8 cellular contexts compared by ENCODE assay signal in the genomic region with DNA sequence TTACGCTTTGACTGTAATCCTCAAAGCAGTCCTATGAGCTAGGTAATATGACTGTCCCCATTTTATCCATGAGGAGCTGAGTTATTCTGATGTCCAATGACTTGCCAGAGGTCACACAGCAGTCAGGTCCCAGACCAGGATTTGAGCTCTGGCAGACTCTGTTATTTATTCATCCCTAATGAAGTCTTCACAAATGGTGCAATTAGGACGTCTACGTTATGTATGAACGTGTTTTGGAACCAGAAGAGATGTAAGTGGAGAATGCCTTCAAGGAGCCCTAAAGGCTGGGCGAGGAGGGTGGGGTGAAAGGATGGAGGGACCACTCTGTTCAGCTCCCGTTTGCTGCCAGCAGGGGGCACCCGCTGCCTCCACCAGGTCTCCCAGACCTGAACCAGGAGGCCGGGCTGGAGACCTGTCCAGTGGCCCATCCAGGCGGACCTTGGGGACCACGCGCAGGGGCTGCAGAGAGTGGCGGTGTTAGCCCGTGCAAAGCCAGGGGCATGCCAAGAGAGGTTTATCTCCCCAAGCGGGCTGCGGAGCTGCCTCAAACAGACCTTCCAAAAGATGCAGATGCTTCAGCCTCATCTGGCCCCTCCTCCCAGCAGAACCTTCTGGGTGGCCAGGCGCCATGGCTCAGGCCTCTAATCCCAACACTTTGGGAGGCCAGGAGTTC. TPM values are rescaled to one million over a fixed set of nuclear protein-coding genes. Genes with fewer than 3 reads are reported as not detected.
DNase-seq lines count a peak whose midpoint lies in the region; FAIRE-seq and TF ChIP-seq lines count a peak whose summit lies in the region.

No MANE protein-coding gene starts in this region.

- H3K4ac ChIP-seq in H9 (ENCODE audit: low read depth, low read length) (no peak overlapping the region), H1 (replicated peaks; ENCODE audit: insufficient read length, low read depth, low read length) (no peak overlapping the region)

- no peak overlapping the region for H2BK5ac ChIP-seq in H9 (ENCODE audit: insufficient read length, low read length)
- no peak overlapping the region for H2BK5ac ChIP-seq in H1 (ENCODE audit: low read depth, low read length)

- H3K4me3 Mint-ChIP-seq in H9: no peak overlapping the region

- H3K18ac ChIP-seq in H9 (ENCODE audit: insufficient read length, low read depth, low read length) (no peak overlapping the region), H1 (ENCODE audit: extremely low read depth, low read length) (no peak overlapping the region)

- no peak overlapping the region for H2BK12ac ChIP-seq in H9 (ENCODE audit: insufficient read length, low read depth, low read length)
- H2BK12ac ChIP-seq in H1 (ENCODE audit: low read depth, low read length): no peak overlapping the region

- H3K4me1 ChIP-seq in H9 (ENCODE audit: insufficient read depth, low read length) (peaks cover 3% of the 10 kb centered on the region; the same call in 1 of the 2 replicates), H1 (replicated peaks in 1 of 4; ENCODE audit: control insufficient read depth in 3 of 4, insufficient read depth in 4 of 4, low read length in 3 of 4) (peaks cover 0 to 8% (median 6%) of the 10 kb centered on the region in 4 experiments; a peak in 5 of 7 replicates)

- H3K9me3 Mint-ChIP-seq in H9: no peaks in the 10 kb centered on the region

- H3K79me1 ChIP-seq in H9 (ENCODE audit: insufficient read depth, low read depth, low read length, poor library complexity, severe bottlenecking): no peaks in the 10 kb centered on the region
- H3K79me1 ChIP-seq in H1 (ENCODE audit: low read depth, low read length): no peaks in the 10 kb centered on the region

- H3T11ph ChIP-seq in H9 (ENCODE audit: low read length): no peak overlapping the region

- H3K4me1 Mint-ChIP-seq in H9: peaks cover 11% of the 10 kb centered on the region in 2 experiments

- no peak overlapping the region for H3K56ac ChIP-seq in H9 (ENCODE audit: insufficient read length, low read depth, low read length)
- H3K56ac ChIP-seq in H1 (replicated peaks; ENCODE audit: insufficient read length, low read depth, low read length): no peak overlapping the region

- TF ChIP-seq POLR2A in H1 (IDR thresholded peaks at IDR 0.05; ENCODE audit: control extremely low read depth in 1 of 2, low read depth in 2 of 2, low read length in 2 of 2): no peak

- peak; percentile 79 to 89 for TF ChIP-seq RAD21 in H1 (IDR thresholded peaks at IDR 0.05 in 1 of 2, conservative IDR thresholded peaks at IDR 0.05 in 1 of 2; ENCODE audit: low read depth in 2 of 2, low read length in 2 of 2)

- H3K9ac ChIP-seq in H9 (ENCODE audit: extremely low read depth, insufficient read length, low read length) (no peak overlapping the region), H1 (replicated peaks in 1 of 4; ENCODE audit: extremely low read depth in 1 of 4, low read depth in 3 of 4, low read length in 3 of 4) (no peak overlapping the region)

- H3K4me3 ChIP-seq in H1 (ENCODE audit: extremely low read depth in 1 of 4, insufficient read depth in 2 of 4, low read depth in 3 of 4, low read length in 4 of 4): no peak overlapping the region

- no peaks in the 10 kb centered on the region for H3K36me3 Mint-ChIP-seq in H9 (ENCODE audit: insufficient read depth in 1 of 3, low read depth in 3 of 3)

- H3K27ac ChIP-seq in H9 (ENCODE audit: insufficient read length, low read depth, low read length) (no peak overlapping the region), H1 (ENCODE audit: low read depth, low read length) (no peak overlapping the region)

- H3K36me3 ChIP-seq in H1 (ENCODE audit: control insufficient read depth in 2 of 4, insufficient read depth in 4 of 4, low read length in 3 of 4): no peaks in the 10 kb centered on the region

- POLR2A ChIA-PET in H1 (lab: Charles Lee; ENCODE audit: partially characterized antibody): interaction anchor here (0.6 to 1.8 kb wide), 13 partner anchors 12 to 71 kb away, joined by 3 to 12 read pairs (median 3); partner anchors contain the start of gene PCIF1

- no peak overlapping the region for H3K27ac Mint-ChIP-seq in H9

- H4K91ac ChIP-seq in H9 (ENCODE audit: insufficient read length, low read depth, low read length) (no peak overlapping the region), H1 (replicated peaks; ENCODE audit: insufficient read length, low read length) (no peak overlapping the region)

- H3K23me2 ChIP-seq in H9 (ENCODE audit: insufficient read length, low read depth, low read length, poor library complexity, severe bottlenecking): no peaks in the 10 kb centered on the region
- H3K23me2 ChIP-seq in H1 (ENCODE audit: low read depth, low read length): no peaks in the 10 kb centered on the region; the same call in 1 of the 2 replicates

- TF ChIP-seq EP300 in H1 (IDR thresholded peaks at IDR 0.05; ENCODE audit: borderline replicate concordance in 1 of 2, low read depth in 2 of 2, low read length in 2 of 2): no peak

- no peak overlapping the region for H3K4me2 ChIP-seq in H9 (ENCODE audit: insufficient read depth, insufficient read length, low read length)
- no peak overlapping the region for H3K4me2 ChIP-seq in H1 (ENCODE audit: insufficient read depth in 1 of 2, low read depth in 2 of 2, low read length in 2 of 2)

- FAIRE-seq in H1 (lab: Jason Lieb, UNC): no peak

- H3K14ac ChIP-seq in H9 (ENCODE audit: insufficient read depth, low read length) (no peak overlapping the region), H1 (ENCODE audit: insufficient read length) (no peak overlapping the region)

- no peak overlapping the region for H4K5ac ChIP-seq in H9 (ENCODE audit: insufficient read length, low read depth, low read length)
- H4K5ac ChIP-seq in H1 (ENCODE audit: insufficient read length, low read depth, low read length): no peak overlapping the region

- CTCF ChIA-PET in H1 (lab: Charles Lee; ENCODE audit: partially characterized antibody): interaction anchor here (0.5 to 12.8 kb wide), 31 partner anchors 8 to 1936 kb away, joined by 3 to 156 read pairs (median 5); partner anchors contain the start of genes MMP9 and SLC12A5

- no peaks in the 10 kb centered on the region for H3K79me2 ChIP-seq in H9 (ENCODE audit: insufficient read depth, low read length)
- no peaks in the 10 kb centered on the region for H3K79me2 ChIP-seq in H1 (ENCODE audit: control insufficient read depth in 1 of 2, insufficient read depth in 2 of 2, low read length in 2 of 2)

- H3K27me3 ChIP-seq in H9 (ENCODE audit: insufficient read depth, low read length): no peaks in the 10 kb centered on the region
- H3K27me3 ChIP-seq in H1 (replicated peaks in 1 of 4; ENCODE audit: control insufficient read depth in 3 of 4, extremely low read depth in 1 of 4, insufficient read depth in 3 of 4, low read length in 3 of 4): no peaks in the 10 kb centered on the region

- no CpG with 5 or more reads among the region's 16 CpGs for WGBS in H9 (ENCODE audit: extremely low coverage, insufficient read length, low lambda C conversion rate)
- 34% methylated on average over 16 of the region's 16 CpGs; no CpG with 5 or more reads in 1 of the 2 experiments for WGBS in H1 (ENCODE audit: extremely low coverage in 1 of 2, insufficient coverage in 1 of 2, insufficient read length in 1 of 2, insufficient replicate concordance in 2 of 2, low coverage in 1 of 2, low lambda C conversion rate in 2 of 2, missing lambda C conversion rate in 1 of 2), 2 experiments

- H2AK5ac ChIP-seq in H9 (ENCODE audit: insufficient read length, low read length) (no peak overlapping the region), H1 (ENCODE audit: low read depth, low read length) (no peak overlapping the region)

- no peak overlapping the region for H2BK15ac ChIP-seq in H9 (ENCODE audit: low read depth, low read length)
- H2BK15ac ChIP-seq in H1 (ENCODE audit: low read length): no peak overlapping the region

- DNase-seq in CD1c-positive myeloid dendritic cell (ENCODE audit: extremely low spot score): peak; percentile 86
- DNase-seq in H9: peak; percentile 92
- peak; percentile 29 for DNase-seq in NOMO-1 treated with dmso at 0.1 percent for 144 hours (lab: John Stamatoyannopoulos, UW; ENCODE audit: unreplicated experiment)
- peak; percentile 91 for DNase-seq in activated CD8-positive, alpha-beta memory T cell treated with anti-CD3 and anti-CD28 coated beads for 24 hours
- DNase-seq in H1 (ENCODE audit: low read depth in 1 of 2, low spot score in 2 of 2): peak in 1 of 2 experiments; percentile 95
- peak; percentile 57 for DNase-seq in myocyte (ENCODE audit: low read depth)
- DNase-seq in stimulated activated CD8-positive, alpha-beta memory T cell treated with anti-CD3 and anti-CD28 coated beads, Interleukin-7, amount 100 ng/mL, for 48 hours (ENCODE audit: extremely low read depth in 1 of 2, low read depth in 1 of 2): peak; percentile 56 to 60
- no peak for DNase-seq in foreskin melanocyte

- H2BK120ac ChIP-seq in H9 (ENCODE audit: low read depth, low read length, poor library complexity, severe bottlenecking) (no peak overlapping the region), H1 (replicated peaks; ENCODE audit: low read depth, low read length) (no peak overlapping the region)

- peaks cover 3% of the 10 kb centered on the region for H3K27me3 Mint-ChIP-seq in H9 (ENCODE audit: low read depth)

- H4K8ac ChIP-seq in H9 (replicated peaks; ENCODE audit: insufficient read length, low read depth, low read length): no peak overlapping the region
- H4K8ac ChIP-seq in H1 (ENCODE audit: extremely low read depth, insufficient read depth, low read length): no peak overlapping the region

- H4K20me1 ChIP-seq in H9 (ENCODE audit: control insufficient read depth, insufficient read depth, insufficient read length): no peaks in the 10 kb centered on the region
- no peaks in the 10 kb centered on the region for H4K20me1 ChIP-seq in H1 (replicated peaks in 1 of 2; ENCODE audit: control insufficient read depth in 1 of 2, insufficient read depth in 2 of 2, low read length in 2 of 2)

- H3K9me3 ChIP-seq in H9 (ENCODE audit: control insufficient read depth, low read depth, low read length): no peaks in the 10 kb centered on the region
- H3K9me3 ChIP-seq in H1 (ENCODE audit: insufficient read depth in 2 of 2, low read depth in 1 of 2, low read length in 1 of 2): no peaks in the 10 kb centered on the region

- TF ChIP-seq CTCF in H9 (conservative IDR thresholded peaks at IDR 0.05): peak; percentile 96
- peak; percentile 90 to 96 (median 95) for TF ChIP-seq CTCF in H1 (IDR thresholded peaks at IDR 0.05; ENCODE audit: control extremely low read depth in 1 of 3, insufficient read depth in 1 of 3, low read depth in 1 of 3, low read length in 3 of 3)

- H2AFZ ChIP-seq in H9 (ENCODE audit: low read length): no peak overlapping the region
- H2AFZ ChIP-seq in H1 (ENCODE audit: low read length): no peak overlapping the region

- H3K23ac ChIP-seq in H9 (ENCODE audit: insufficient read length, low read depth, low read length) (no peak overlapping the region), H1 (ENCODE audit: insufficient read length) (no peak overlapping the region)

- H2BK20ac ChIP-seq in H9 (ENCODE audit: low read depth, low read length, poor library complexity, severe bottlenecking): no peak overlapping the region
- H2BK20ac ChIP-seq in H1 (ENCODE audit: low read length): no peak overlapping the region

RNA-seq across cellular contexts. Expression of gene ZNF335, which starts 15.2 kb away (rescaled TPM):
- total RNA-seq in H9 (2021): 19.7 and 21.1 TPM in 2 replicates
- 14.6 and 15.9 TPM in 2 replicates for total RNA-seq in H1 (2021; fragmentation: NEBNext Ultra II Directional; extraction: Animal tissue kit (Norgen Biotek cat#: 25700))
- polyA plus RNA-seq in H1 (2011; rRNA removed): 12.4 and 17.1 TPM in 2 replicates
- polyA plus RNA-seq in H1 (2011; cell fraction: cytosol; rRNA removed): 9.0 TPM
- polyA plus RNA-seq in H1 (2011; cell fraction: nucleus; rRNA removed): 36.3 TPM
- polyA plus RNA-seq in H1 (2012, experiment 1 of 2): 7.6 to 12.8 TPM (median 11.8 TPM) in 4 replicates
- 8.5 TPM for polyA plus RNA-seq in H1 (2012, experiment 2 of 2)
- polyA plus RNA-seq in H1 (2013, experiment 1 of 2): 10.1 TPM
- polyA plus RNA-seq in H1 (2013, experiment 2 of 2): 8.8 TPM
- 11.4 and 15.8 TPM in 2 replicates for polyA minus RNA-seq in H1 (2011; rRNA and poly(A)+ RNA removed)
- 11.1 TPM for polyA minus RNA-seq in H1 (2011; cell fraction: cytosol; rRNA and poly(A)+ RNA removed)
- 31.5 TPM for polyA minus RNA-seq in H1 (2011; cell fraction: nucleus; rRNA and poly(A)+ RNA removed)
- total RNA-seq in myocyte: 14.7 and 15.2 TPM in 2 replicates
- 10.3 TPM for polyA plus RNA-seq in myocyte (2012)

RNA-seq across cellular contexts. Expression of gene MMP9, which starts 21.5 kb away (rescaled TPM):
- total RNA-seq in H9 (2021) (2.0 and 2.7 TPM in 2 replicates), myocyte (not detected in 2 replicates)
- total RNA-seq in H1 (2021; fragmentation: NEBNext Ultra II Directional; extraction: Animal tissue kit (Norgen Biotek cat#: 25700)): 1.7 and 2.2 TPM in 2 replicates
- 1.5 and 1.6 TPM in 2 replicates for polyA plus RNA-seq in H1 (2011; rRNA removed)
- 0.90 TPM for polyA plus RNA-seq in H1 (2011; cell fraction: cytosol; rRNA removed)
- 2.0 TPM for polyA plus RNA-seq in H1 (2011; cell fraction: nucleus; rRNA removed)
- 1.2 to 2.2 TPM (median 2.1 TPM) in 4 replicates for polyA plus RNA-seq in H1 (2012, experiment 1 of 2)
- polyA plus RNA-seq in H1 (2012, experiment 2 of 2): 1.7 TPM
- 8.6 TPM for polyA plus RNA-seq in H1 (2013, experiment 1 of 2)
- polyA plus RNA-seq in H1 (2013, experiment 2 of 2): 8.2 TPM
- 0.37 and 0.38 TPM in 2 replicates for polyA minus RNA-seq in H1 (2011; rRNA and poly(A)+ RNA removed)
- polyA minus RNA-seq in H1 (2011; cell fraction: cytosol; rRNA and poly(A)+ RNA removed): 0.44 TPM
- 0.80 TPM for polyA minus RNA-seq in H1 (2011; cell fraction: nucleus; rRNA and poly(A)+ RNA removed)
- polyA plus RNA-seq in myocyte (2012): not detected

RNA-seq across cellular contexts. Expression of gene SLC12A5, which starts 41.8 kb away (rescaled TPM):
- total RNA-seq in H9 (2021) (7.3 and 8.7 TPM in 2 replicates), myocyte (not detected in 2 replicates)
- total RNA-seq in H1 (2021; fragmentation: NEBNext Ultra II Directional; extraction: Animal tissue kit (Norgen Biotek cat#: 25700)): 5.9 and 7.3 TPM in 2 replicates
- polyA plus RNA-seq in H1 (2011; rRNA removed): 1.9 and 2.8 TPM in 2 replicates
- polyA plus RNA-seq in H1 (2011; cell fraction: cytosol; rRNA removed): 3.4 TPM
- polyA plus RNA-seq in H1 (2011; cell fraction: nucleus; rRNA removed): 10.2 TPM
- polyA plus RNA-seq in H1 (2012, experiment 1 of 2): 6.1 to 14.6 TPM (median 10.7 TPM) in 4 replicates
- polyA plus RNA-seq in H1 (2012, experiment 2 of 2): 14.4 TPM
- 13.0 TPM for polyA plus RNA-seq in H1 (2013, experiment 1 of 2)
- polyA plus RNA-seq in H1 (2013, experiment 2 of 2): 12.6 TPM
- 2.0 TPM in 2 replicates for polyA minus RNA-seq in H1 (2011; rRNA and poly(A)+ RNA removed)
- not detected for polyA minus RNA-seq in H1 (2011; cell fraction: cytosol; rRNA and poly(A)+ RNA removed)
- 5.2 TPM for polyA minus RNA-seq in H1 (2011; cell fraction: nucleus; rRNA and poly(A)+ RNA removed)
- polyA plus RNA-seq in myocyte (2012): 0.30 TPM

RNA-seq across cellular contexts. Expression of gene PCIF1, which starts 52.8 kb away (rescaled TPM):
- total RNA-seq in H9 (2021) (26.6 and 26.8 TPM in 2 replicates), myocyte (15.7 and 16.0 TPM in 2 replicates)
- total RNA-seq in H1 (2021; fragmentation: NEBNext Ultra II Directional; extraction: Animal tissue kit (Norgen Biotek cat#: 25700)): 27.2 and 30.3 TPM in 2 replicates
- 30.6 and 54.7 TPM in 2 replicates for polyA plus RNA-seq in H1 (2011; rRNA removed)
- polyA plus RNA-seq in H1 (2011; cell fraction: cytosol; rRNA removed): 23.8 TPM
- polyA plus RNA-seq in H1 (2011; cell fraction: nucleus; rRNA removed): 58.2 TPM
- polyA plus RNA-seq in H1 (2012, experiment 1 of 2): 19.8 to 36.6 TPM (median 32.6 TPM) in 4 replicates
- polyA plus RNA-seq in H1 (2012, experiment 2 of 2): 37.9 TPM
- polyA plus RNA-seq in H1 (2013, experiment 1 of 2): 23.6 TPM
- 20.7 TPM for polyA plus RNA-seq in H1 (2013, experiment 2 of 2)
- polyA minus RNA-seq in H1 (2011; rRNA and poly(A)+ RNA removed): 20.9 and 29.6 TPM in 2 replicates
- 20.2 TPM for polyA minus RNA-seq in H1 (2011; cell fraction: cytosol; rRNA and poly(A)+ RNA removed)
- 42.0 TPM for polyA minus RNA-seq in H1 (2011; cell fraction: nucleus; rRNA and poly(A)+ RNA removed)
- 26.3 TPM for polyA plus RNA-seq in myocyte (2012)
